7 cellular contexts compared by ENCODE assay signal in the genomic region with DNA sequence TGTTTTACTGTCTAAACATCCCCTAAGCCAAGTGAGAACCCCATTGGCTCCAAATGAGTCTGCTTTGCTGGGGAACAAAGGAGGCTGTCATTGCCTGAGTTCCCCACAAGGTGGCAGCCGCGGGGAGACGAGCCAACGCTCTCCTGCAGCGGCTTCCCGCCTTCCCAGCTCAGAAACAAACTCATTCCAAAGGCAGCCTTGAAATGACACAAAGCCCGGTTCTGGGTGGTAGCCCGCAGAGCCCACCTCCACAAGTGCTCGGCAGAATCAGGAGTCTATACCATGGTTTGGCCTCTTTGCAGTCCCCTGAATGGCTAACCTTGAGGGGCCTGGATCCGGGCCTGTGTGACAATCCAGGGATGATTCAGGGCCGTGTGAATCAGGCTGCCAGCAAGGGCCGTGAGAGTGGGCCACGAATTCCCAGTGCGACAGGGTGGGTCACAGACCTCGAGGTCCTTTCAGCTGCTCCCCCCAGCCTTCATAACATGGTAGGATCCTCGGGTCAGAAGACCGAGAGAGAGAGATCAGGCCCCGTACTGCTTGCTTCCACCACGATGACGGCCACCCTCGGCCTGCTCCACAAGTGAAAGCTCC.
DNase-seq lines count a peak whose midpoint lies in the region; ATAC-seq and TF ChIP-seq lines count a peak whose summit lies in the region.

No MANE protein-coding gene starts in this region.

- peak; percentile 60 for ATAC-seq in HG03039 (IDR thresholded peaks at IDR 0.05; ENCODE audit: unreplicated experiment)

- H3K4me1 ChIP-seq in mesodermal cell (ENCODE audit: control insufficient read depth, insufficient read depth, low read length, poor library complexity, severe bottlenecking): peaks cover 36% of the 10 kb centered on the region

- DNase-seq in GM13976 (ENCODE audit: low spot score): peak; percentile 84
- peak; percentile 60 for DNase-seq in NCI-H69 (lab: John Stamatoyannopoulos, UW)
- DNase-seq in activated CD8-positive, alpha-beta memory T cell treated with anti-CD3 and anti-CD28 coated beads for 24 hours: peak; percentile 85
- DNase-seq in epidermal melanocyte (ENCODE audit: insufficient read length, low spot score): peak; percentile 81
- DNase-seq in stimulated activated CD8-positive, alpha-beta memory T cell treated with anti-CD3 and anti-CD28 coated beads, Interleukin-15, amount 100 ng/mL, for 48 hours (ENCODE audit: low read depth in 2 of 2): peak; percentile 28 to 35

- peak overlapping the region; percentile 69 for H3K27ac ChIP-seq in mesodermal cell (ENCODE audit: low read depth, low read length, severe bottlenecking)

- in situ Hi-C loops in GM13976 (cut with MboI; ENCODE audit: low sequenced_read_pairs, unreplicated experiment): no loop called here

- TF ChIP-seq CTCF in GM13976 (IDR thresholded peaks at IDR 0.05; ENCODE audit: borderline replicate concordance, control extremely low read depth, extremely low read depth, insufficient read depth, missing control alignments): peak; percentile 83

- peaks cover 68% of the 10 kb centered on the region for H3K36me3 ChIP-seq in mesodermal cell (ENCODE audit: control insufficient read depth, insufficient read depth, low read length)

- no peaks in the 10 kb centered on the region for H3K9me3 ChIP-seq in mesodermal cell (ENCODE audit: control insufficient read depth, low read length)

- WGBS in mesodermal cell (ENCODE audit: insufficient coverage in 2 of 2), 2 experiments: 40 to 43% methylated on average over 21 of the region's 21 CpGs

- H3K4me3 ChIP-seq in mesodermal cell (ENCODE audit: extremely low read depth, insufficient read depth, low read length, poor library complexity, severe bottlenecking): no peak overlapping the region

Comparison
In these comparisons a context has a peak if more than half of its experiments do, and no peak if none do; other contexts are left out.
1. DNase-seq: peak in every context shown above with its lines; median percentile 85 in activated CD8-positive, alpha-beta memory T cell treated with anti-CD3 and anti-CD28 coated beads for 24 hours; 84 in GM13976; 81 in epidermal melanocyte; 60 in NCI-H69; 32 in stimulated activated CD8-positive, alpha-beta memory T cell treated with anti-CD3 and anti-CD28 coated beads, Interleukin-15, amount 100 ng/mL, for 48 hours.